Comparison of ENCODE assay signal across 17 cellular contexts in the genomic region with DNA sequence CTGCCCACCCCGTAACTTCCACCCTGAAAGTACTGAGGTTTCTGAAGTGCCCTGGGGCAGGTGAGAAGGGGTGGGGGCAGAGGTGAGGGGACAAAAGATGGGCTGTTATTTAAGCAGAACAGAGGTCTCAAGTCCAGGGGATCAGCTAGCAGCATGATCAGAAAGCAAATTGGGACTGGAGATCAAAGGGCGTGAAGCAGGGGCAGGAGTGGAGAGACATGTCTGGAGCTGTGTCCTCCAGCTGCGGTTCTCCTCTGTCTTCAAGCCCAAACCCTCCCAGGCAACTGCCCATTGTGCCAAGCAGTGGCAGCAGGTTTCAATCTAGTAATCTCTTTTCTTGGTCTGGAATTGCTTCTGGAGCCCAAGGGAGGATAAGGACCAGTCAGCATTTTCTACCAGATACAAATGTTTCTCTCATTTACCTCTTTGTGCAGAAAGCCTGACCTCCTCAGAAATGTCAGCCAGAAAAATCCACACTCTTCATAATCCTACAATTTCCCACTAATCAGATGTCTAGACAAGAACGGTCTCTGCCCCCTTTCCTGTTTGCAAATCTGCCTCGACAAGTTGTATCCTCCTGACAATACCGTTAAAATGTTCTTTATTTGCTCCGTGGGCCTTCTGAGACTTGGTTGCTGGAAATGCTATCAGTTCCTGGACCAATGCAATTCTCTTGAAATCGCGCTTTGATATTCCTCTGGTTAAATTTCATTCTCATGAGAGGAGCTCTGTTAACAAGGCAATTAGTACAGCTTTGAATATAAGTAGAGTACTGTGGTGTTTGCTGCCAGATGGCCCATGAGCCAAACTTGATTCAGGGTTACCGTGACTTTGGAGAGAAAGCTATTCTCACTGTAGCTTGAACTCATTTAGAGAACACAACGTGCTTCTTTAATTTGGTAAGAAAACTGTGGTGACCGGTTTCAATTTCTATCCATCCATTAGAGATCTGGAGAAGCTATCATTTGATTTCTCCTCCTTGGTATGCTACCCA. TPM values are rescaled to one million over a fixed set of nuclear protein-coding genes. Genes with fewer than 3 reads are reported as not detected.
DNase-seq lines count a peak whose midpoint lies in the region; ATAC-seq and TF ChIP-seq lines count a peak whose summit lies in the region.
"Had no signal": no experiment of that assay in that cellular context is flagged by ENCODE, and none has a peak within 500 bp of the region (broad histone marks: within the 10 kb centered on the region; RNA-seq: fewer than 3 reads in every experiment).

No MANE protein-coding gene starts in this region.

- TF ChIP-seq RAD21 in IMR-90 (IDR thresholded peaks at IDR 0.05; ENCODE audit: low read length) = no peak

- no peak for ATAC-seq in IMR-90 (ENCODE audit: low read depth)
- peak; percentile 46 to 53 for ATAC-seq in left cardiac atrium
- no peak for ATAC-seq in stimulated activated naive B cell treated with anti-CD40 and anti-IgM and Interleukin-4, amounts not matched to agents 10 μg/mL and 1 μg/mL and 100 μg/mL, for 72 hours (replicated peaks)
- ATAC-seq: Panc1, upper lobe of right lung had no signal

- H2AK5ac ChIP-seq in IMR-90 (ENCODE audit: low read depth, low read length) = peak overlapping the region; percentile 69

- H3K9me3 ChIP-seq in IMR-90 (ENCODE audit: control insufficient read depth, insufficient read depth, low read length) (no peaks in the 10 kb centered on the region), adipocyte (ENCODE audit: control insufficient read depth, low read length) (no peaks in the 10 kb centered on the region), ascending aorta (no peaks in the 10 kb centered on the region)
- H3K9me3 ChIP-seq: upper lobe of right lung had no signal

- no peaks in the 10 kb centered on the region for H3K36me3 Mint-ChIP-seq in stimulated activated naive B cell treated with anti-CD40 and anti-IgM and Interleukin-4, amounts not matched to agents 10 μg/mL and 1 μg/mL and 100 μg/mL, for 72 hours

- in situ Hi-C loops in IMR-90 (cut with MboI; ENCODE audit: low sequenced_read_pairs) = no loop called here

- H4K20me1 ChIP-seq in IMR-90 (ENCODE audit: insufficient read depth, low read length) = no peaks in the 10 kb centered on the region

- no peaks in the 10 kb centered on the region for H3K27me3 ChIP-seq in IMR-90 (ENCODE audit: control insufficient read depth, insufficient read depth, low read length)
- no peaks in the 10 kb centered on the region for H3K27me3 ChIP-seq in adipocyte (replicated peaks; ENCODE audit: control insufficient read depth, insufficient read depth, low read length)
- H3K27me3 ChIP-seq in ascending aorta = no peaks in the 10 kb centered on the region
- H3K27me3 ChIP-seq: upper lobe of right lung had no signal

- H3K9me1 ChIP-seq in IMR-90 (ENCODE audit: insufficient read depth, low read length) = peaks cover 15% of the 10 kb centered on the region

- DNase-seq in IMR-90 (no peak), adipocyte (ENCODE audit: low read depth) (no peak), left cardiac atrium (no peak), ascending aorta (ENCODE audit: low spot score in 2 of 2) (no peak), NCI-H226 (no peak), hypothalamus (lab: John Stamatoyannopoulos, UW) (no peak), DMS53 treated with DMSO at 0.1 percent for 48 hours (lab: John Stamatoyannopoulos, UW; ENCODE audit: unreplicated experiment) (no peak)
- DNase-seq in stimulated activated naive B cell treated with anti-CD40 and anti-IgM and Interleukin-4, amounts not matched to agents 10 μg/mL and 1 μg/mL and 100 μg/mL, for 72 hours = no peak
- DNase-seq: activated CD8-positive, alpha-beta memory T cell treated with anti-CD3 and anti-CD28 coated beads for 24 hours; aorta; dermis blood vessel endothelial cell; stimulated activated CD4-positive, alpha-beta T cell treated with anti-CD3 and anti-CD28 coated beads, Interleukin-4, amount 100 ng/mL, for 24 hours; upper lobe of right lung had no signal

- no peaks in the 10 kb centered on the region for H3K36me3 ChIP-seq in IMR-90 (ENCODE audit: control insufficient read depth, insufficient read depth, low read length)
- no peaks in the 10 kb centered on the region for H3K36me3 ChIP-seq in adipocyte (ENCODE audit: control insufficient read depth, insufficient read depth, low read length, severe bottlenecking)
- H3K36me3 ChIP-seq in ascending aorta = no peaks in the 10 kb centered on the region
- H3K36me3 ChIP-seq: upper lobe of right lung had no signal

- H3K27ac ChIP-seq in IMR-90 (ENCODE audit: insufficient read depth, low read length) = no peak overlapping the region
- no peak overlapping the region for H3K27ac ChIP-seq in ascending aorta
- H3K27ac ChIP-seq: upper lobe of right lung had no signal

- H3K4me3 ChIP-seq in IMR-90 (ENCODE audit: insufficient read depth, low read depth, low read length) (no peak overlapping the region), adipocyte (ENCODE audit: low read length) (no peak overlapping the region), ascending aorta (no peak overlapping the region)
- H3K4me3 ChIP-seq: upper lobe of right lung had no signal

- POLR2A ChIA-PET in IMR-90 (lab: Charles Lee; ENCODE audit: unreplicated experiment) = no interaction called here

- peak overlapping the region; percentile 47; the same call in 1 of the 2 replicates for H3K4ac ChIP-seq in IMR-90 (ENCODE audit: low read depth, low read length)

- peak overlapping the region; percentile 52 for H3K27ac Mint-ChIP-seq in stimulated activated naive B cell treated with anti-CD40 and anti-IgM and Interleukin-4, amounts not matched to agents 10 μg/mL and 1 μg/mL and 100 μg/mL, for 72 hours
- H3K27ac Mint-ChIP-seq: activated T-helper 2 cell treated with anti-CD3 and anti-CD28 coated beads, Interferon-gamma antibody, Interleukin-2, Interleukin-4, amounts not matched to agents 10 μg/mL and 5 μg/mL and 100 μg/mL, durations not matched to agents 14 hours and 24 hours and 36 hours had no signal

- H4K8ac ChIP-seq in IMR-90 (ENCODE audit: low read depth in 2 of 2, low read length in 2 of 2) = no peak overlapping the region; a peak in 1 of 4 replicates

- BruUV-seq in IMR-90 (replicated peaks; lab: Mats Ljungman, UMichigan) = no TSS peak

- H2BK20ac ChIP-seq in IMR-90 (ENCODE audit: low read depth, low read length) = peak overlapping the region; percentile 43

- no peaks in the 10 kb centered on the region for H3K79me1 ChIP-seq in IMR-90 (ENCODE audit: low read depth in 1 of 2, low read length in 2 of 2)

- peaks cover 24% of the 10 kb centered on the region for H3K4me1 ChIP-seq in IMR-90 (ENCODE audit: control insufficient read depth, insufficient read depth, low read length)
- peaks cover 41% of the 10 kb centered on the region for H3K4me1 ChIP-seq in adipocyte (ENCODE audit: control insufficient read depth, insufficient read depth, low read length)
- no peaks in the 10 kb centered on the region for H3K4me1 ChIP-seq in ascending aorta
- H3K4me1 ChIP-seq: upper lobe of right lung had no signal

- TF ChIP-seq POLR2A in IMR-90 (IDR thresholded peaks at IDR 0.05; ENCODE audit: low read depth, low read length) = no peak

- H2BK5ac ChIP-seq in IMR-90 (ENCODE audit: low read depth, low read length, poor library complexity, severe bottlenecking) = no peak overlapping the region

- peak overlapping the region; percentile 26; the same call in 1 of the 2 replicates for H4K91ac ChIP-seq in IMR-90 (ENCODE audit: insufficient read depth, low read depth, low read length)

- H3K9me3 Mint-ChIP-seq in stimulated activated naive B cell treated with anti-CD40 and anti-IgM and Interleukin-4, amounts not matched to agents 10 μg/mL and 1 μg/mL and 100 μg/mL, for 72 hours = peaks cover 2 to 6% of the 10 kb centered on the region in 2 donors
- H3K9me3 Mint-ChIP-seq: activated T-helper 2 cell treated with anti-CD3 and anti-CD28 coated beads, Interferon-gamma antibody, Interleukin-2, Interleukin-4, amounts not matched to agents 10 μg/mL and 5 μg/mL and 100 μg/mL, durations not matched to agents 14 hours and 24 hours and 36 hours; neural crest cell had no signal

- CTCF ChIA-PET in IMR-90 (lab: Yijun Ruan, JAX) = no interaction called here

- no peak overlapping the region for H3K23ac ChIP-seq in IMR-90 (ENCODE audit: low read depth, low read length)

- peak overlapping the region; percentile 88 for H2BK120ac ChIP-seq in IMR-90 (ENCODE audit: low read depth, low read length)

- TF ChIP-seq CTCF in IMR-90 (conservative IDR thresholded peaks at IDR 0.05; ENCODE audit: low read depth, low read length) = no peak
- no peak for TF ChIP-seq CTCF in ascending aorta (IDR thresholded peaks at IDR 0.05)

- no peak overlapping the region for H3K18ac ChIP-seq in IMR-90 (ENCODE audit: low read depth, low read length)

- intact Hi-C loops in IMR-90 (cut with micrococcal nuclease) = no loop called here
- intact Hi-C loops in left cardiac atrium (cut with DNase I) = no loop called here
- intact Hi-C loops in ascending aorta (cut with DNase I) = no loop called here

- H3K4me3 Mint-ChIP-seq in stimulated activated naive B cell treated with anti-CD40 and anti-IgM and Interleukin-4, amounts not matched to agents 10 μg/mL and 1 μg/mL and 100 μg/mL, for 72 hours = no peak overlapping the region
- H3K4me3 Mint-ChIP-seq: neural crest cell had no signal

- H3K14ac ChIP-seq in IMR-90 (replicated peaks; ENCODE audit: low read depth, low read length) = no peak overlapping the region

- no peak overlapping the region for H4K5ac ChIP-seq in IMR-90 (ENCODE audit: low read depth, low read length)

- no peaks in the 10 kb centered on the region for H3K27me3 Mint-ChIP-seq in stimulated activated naive B cell treated with anti-CD40 and anti-IgM and Interleukin-4, amounts not matched to agents 10 μg/mL and 1 μg/mL and 100 μg/mL, for 72 hours

- WGBS in IMR-90 (ENCODE audit: extremely low coverage in 2 of 2, insufficient read length in 1 of 2), 2 experiments = 80% methylated on average over 8 of the region's 12 CpGs; no CpG with 5 or more reads in 1 of the 2 experiments

- peak overlapping the region; percentile 34 for H2AFZ ChIP-seq in IMR-90 (replicated peaks; ENCODE audit: low read length, poor library complexity)

- no peak overlapping the region for H3K9ac ChIP-seq in IMR-90 (ENCODE audit: low read depth, low read length)
- peak overlapping the region; percentile 4 for H3K9ac ChIP-seq in adipocyte (ENCODE audit: low read length)

- dilution Hi-C loops in IMR-90 (cut with HindIII; ENCODE audit: low sequenced_read_pairs, unreplicated experiment) = no loop called here

- H3K4me1 Mint-ChIP-seq in stimulated activated naive B cell treated with anti-CD40 and anti-IgM and Interleukin-4, amounts not matched to agents 10 μg/mL and 1 μg/mL and 100 μg/mL, for 72 hours = peaks cover 15 to 21% of the 10 kb centered on the region in 2 donors

- no peak overlapping the region for H3K4me2 ChIP-seq in IMR-90 (ENCODE audit: low read depth, low read length)

- peak overlapping the region; percentile 45; the same call in 2 of the 3 replicates for H2BK15ac ChIP-seq in IMR-90 (ENCODE audit: low read depth, low read length)

- H2AK9ac ChIP-seq in IMR-90 (replicated peaks; ENCODE audit: low read depth, low read length, poor library complexity) = peak overlapping the region; percentile 33

- no peak overlapping the region for H3K56ac ChIP-seq in IMR-90 (ENCODE audit: extremely low read depth, insufficient read depth, low read length)

RNA-seq across cellular contexts. Expression of a gene that starts 23.1 kb away (rescaled TPM):
- total RNA-seq in IMR-90 (2012; rRNA removed) (0.18 and 0.28 TPM in 2 replicates), left cardiac atrium (1 to 10 TPM; 3.7 to 8.0 TPM), ascending aorta (not detected)
- 0.26 and 0.31 TPM in 2 replicates for polyA plus RNA-seq in IMR-90 (2012; rRNA removed)
- polyA plus RNA-seq in IMR-90 (2012; cell fraction: cytosol; rRNA removed) = 0.04 and 0.23 TPM in 2 replicates
- 0.20 and 0.41 TPM in 2 replicates for polyA plus RNA-seq in IMR-90 (2012; cell fraction: nucleus; rRNA removed; ENCODE audit: low replicate concordance)
- total RNA-seq: dermis blood vessel endothelial cell, HT1080 had no signal

Comparison
In these comparisons a context has a peak if more than half of its experiments do, and no peak if none do; other contexts are left out.
1. ATAC-seq: peak in left cardiac atrium (2 of 2); none in IMR-90 (single experiment) and stimulated activated naive B cell treated with anti-CD40 and anti-IgM and Interleukin-4, amounts not matched to agents 10 μg/mL and 1 μg/mL and 100 μg/mL, for 72 hours (0 of 2).